In genomic region chr7:19491821-19492452, GRCh38 we compare ENCODE assay signal across 8 cellular contexts.
DNase-seq lines count a peak whose midpoint lies in the region; ATAC-seq and TF ChIP-seq lines count a peak whose summit lies in the region.

No MANE protein-coding gene starts in this region.

- no peak overlapping the region for H2AFZ ChIP-seq in OCI-LY1 (ENCODE audit: low read length)

- peak; percentile 4 to 61 (median 26) for DNase-seq in NCI-H1417 (lab: John Stamatoyannopoulos, UW)
- DNase-seq in NCI-H1417 treated with DMSO at 0.1 percent for 48 hours (lab: John Stamatoyannopoulos, UW), result no peak
- peak; percentile 15 for DNase-seq in HFF-Myc (ENCODE audit: extremely low read depth, low read depth)
- peak; percentile 73 for DNase-seq in fibroblast of peridontal ligament (ENCODE audit: extremely low read depth)
- no peak for DNase-seq in thoracic aorta (ENCODE audit: low spot score)
- no peak for DNase-seq in NCI-H2196 (lab: John Stamatoyannopoulos, UW; ENCODE audit: unreplicated experiment)
- DNase-seq in lower leg skin (ENCODE audit: low spot score in 2 of 2), result no peak

- H3K27ac ChIP-seq in OCI-LY1 (ENCODE audit: low read depth, low read length, poor library complexity, severe bottlenecking) (no peak overlapping the region), thoracic aorta (no peak overlapping the region)

- H3K9me3 ChIP-seq in OCI-LY1 (ENCODE audit: low read length), result no peaks in the 10 kb centered on the region
- H3K9me3 ChIP-seq in thoracic aorta, result no peaks in the 10 kb centered on the region

- no peaks in the 10 kb centered on the region for H3K9me2 ChIP-seq in OCI-LY1 (ENCODE audit: low read depth, low read length)

- no peaks in the 10 kb centered on the region for H3K79me2 ChIP-seq in OCI-LY1 (ENCODE audit: insufficient read depth, low read length)

- H3K36me3 ChIP-seq in OCI-LY1 (ENCODE audit: insufficient read depth, low read length) (no peaks in the 10 kb centered on the region), thoracic aorta (no peaks in the 10 kb centered on the region)

- no peaks in the 10 kb centered on the region for H3K4me1 ChIP-seq in OCI-LY1 (ENCODE audit: insufficient read depth, low read length, severe bottlenecking)
- no peaks in the 10 kb centered on the region for H3K4me1 ChIP-seq in thoracic aorta (ENCODE audit: control insufficient read depth in 1 of 2, low read depth in 2 of 2)

- H3K4me3 ChIP-seq in HFF-Myc (replicated peaks; ENCODE audit: low read depth, low read length) (no peak overlapping the region), OCI-LY1 (ENCODE audit: low read depth, low read length, poor library complexity, severe bottlenecking) (no peak overlapping the region), thoracic aorta (peak overlapping the region; percentile 44), lower leg skin (ENCODE audit: low read depth, poor library complexity, severe bottlenecking) (no peak overlapping the region)

- TF ChIP-seq POLR2A in lower leg skin (IDR thresholded peaks at IDR 0.05), result no peak

- H3K9ac ChIP-seq in OCI-LY1 (ENCODE audit: low read length), result no peak overlapping the region

- intact Hi-C loops in lower leg skin (cut with DNase I; ENCODE audit: low total_unique reads), result no loop called here

- TF ChIP-seq CTCF in HFF-Myc (IDR thresholded peaks at IDR 0.05; ENCODE audit: low read depth, low read length, missing control alignments) (peak; percentile 51), OCI-LY1 (IDR thresholded peaks at IDR 0.05; ENCODE audit: low read length) (peak; percentile 71), thoracic aorta (IDR thresholded peaks at IDR 0.05) (peak; percentile 48), lower leg skin (IDR thresholded peaks at IDR 0.05) (no peak)

- no peaks in the 10 kb centered on the region for H4K20me1 ChIP-seq in OCI-LY1 (ENCODE audit: insufficient read depth, low read length)

- no peak overlapping the region for H3K4me2 ChIP-seq in OCI-LY1 (ENCODE audit: low read length)

- ATAC-seq in thoracic aorta (ENCODE audit: insufficient number of reproducible peaks, low FRiP score, low read depth), result no peak

- no peaks in the 10 kb centered on the region for H3F3A ChIP-seq in OCI-LY1 (ENCODE audit: insufficient read depth, low read length)

- WGBS in lower leg skin, 2 donors, result 58 to 62% methylated on average over 7 of the region's 7 CpGs

- H3K27me3 ChIP-seq in OCI-LY1 (ENCODE audit: insufficient read depth, low read length) (no peaks in the 10 kb centered on the region), thoracic aorta (replicated peaks; ENCODE audit: insufficient read depth) (no peaks in the 10 kb centered on the region)

Comparison
In these comparisons a context has a peak if more than half of its experiments do, and no peak if none do; other contexts are left out.
1. DNase-seq: peak in NCI-H1417 (3 of 3), HFF-Myc (single experiment) and fibroblast of peridontal ligament (single experiment); none in NCI-H1417 treated with DMSO at 0.1 percent for 48 hours (single experiment), thoracic aorta (single experiment), NCI-H2196 (single experiment) and lower leg skin (0 of 2).
2. CTCF ChIP-seq: peak in HFF-Myc (single experiment), OCI-LY1 (single experiment) and thoracic aorta (single experiment); none in lower leg skin (0 of 3).